Comparison of ENCODE assay signal across 8 cellular contexts in the genomic region with DNA sequence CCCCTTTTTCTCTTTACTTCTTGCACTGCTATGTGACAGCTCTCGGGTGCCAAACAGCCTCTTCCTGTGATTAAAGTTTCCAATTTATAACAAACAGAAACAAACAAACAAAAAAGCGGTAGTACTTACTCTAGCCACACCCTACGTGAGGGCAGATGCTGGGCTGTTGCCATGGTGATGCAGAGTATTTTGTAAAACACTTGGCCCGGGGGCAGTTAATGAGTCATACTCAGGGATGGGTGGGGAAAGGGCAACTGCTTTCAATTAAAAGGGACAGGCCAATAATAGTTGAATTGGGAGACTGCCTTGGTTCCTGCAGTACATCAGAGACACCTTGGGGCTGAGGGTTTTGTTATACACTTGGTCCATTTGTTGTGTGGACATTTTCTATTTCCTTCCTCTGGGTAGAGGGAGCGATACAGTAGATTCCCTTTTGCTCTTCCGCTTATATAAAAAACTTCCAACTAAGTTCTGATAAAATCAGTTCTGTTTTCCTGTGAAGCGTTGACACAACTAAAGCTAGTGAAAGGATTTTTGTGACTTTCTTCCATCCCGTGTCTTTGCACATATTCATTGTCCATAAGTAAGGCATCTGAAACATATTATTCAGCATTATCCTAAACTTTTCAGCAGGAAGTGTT. TPM values are rescaled to one million over a fixed set of nuclear protein-coding genes. Genes with fewer than 3 reads are reported as not detected.
DNase-seq lines count a peak whose midpoint lies in the region; ATAC-seq and TF ChIP-seq lines count a peak whose summit lies in the region.

No MANE protein-coding gene starts in this region.

- DNase-seq in SIG-M5 treated with dmso at 0.1 percent for 504 hours (lab: John Stamatoyannopoulos, UW; ENCODE audit: unreplicated experiment) (peak; percentile 99), glutamatergic neuron (peak; percentile 33), renal cortical epithelial cell (ENCODE audit: low read depth) (peak; percentile 99), aorta (peak; percentile 90 to 93), GM19238 (ENCODE audit: insufficient read length, low spot score) (no peak)
- peak; percentile 94 for DNase-seq in activated effector memory CD4-positive, alpha-beta T cell treated with anti-CD3 and anti-CD28 coated beads, Interleukin-2, amount 50 U/mL, for 16 hours

- H3K27me3 ChIP-seq in BLaER1 (no peaks in the 10 kb centered on the region), aorta (ENCODE audit: control insufficient read depth in 1 of 2, insufficient read depth in 2 of 2, low read length in 1 of 2) (no peaks in the 10 kb centered on the region)

- no peaks in the 10 kb centered on the region for H3K36me3 ChIP-seq in BLaER1
- no peaks in the 10 kb centered on the region for H3K36me3 ChIP-seq in aorta (ENCODE audit: control insufficient read depth in 1 of 2, insufficient read depth in 2 of 2, low read length in 1 of 2)

- no peak overlapping the region for H3K4me3 Mint-ChIP-seq in glutamatergic neuron (ENCODE audit: unreplicated experiment)

- peaks cover 7% of the 10 kb centered on the region; the same call in 1 of the 2 replicates for H3K4me1 ChIP-seq in BLaER1
- peaks cover 2 to 5% of the 10 kb centered on the region in 2 donors for H3K4me1 ChIP-seq in aorta (ENCODE audit: control insufficient read depth in 1 of 2, insufficient read depth in 2 of 2, low read length in 2 of 2)

- peaks cover 2% of the 10 kb centered on the region for H3K27me3 Mint-ChIP-seq in glutamatergic neuron (ENCODE audit: unreplicated experiment)

- H3K36me3 Mint-ChIP-seq in glutamatergic neuron (ENCODE audit: unreplicated experiment) = no peaks in the 10 kb centered on the region

- H3K4me1 Mint-ChIP-seq in glutamatergic neuron (ENCODE audit: low read depth, unreplicated experiment) = peaks cover 9% of the 10 kb centered on the region

- H3K4me2 ChIP-seq in BLaER1 = peak overlapping the region; percentile 21; the same call in 1 of the 2 replicates

- H3K4me3 ChIP-seq in BLaER1 (no peak overlapping the region), aorta (ENCODE audit: low read length in 2 of 2) (no peak overlapping the region)

- no peaks in the 10 kb centered on the region for H4K20me1 ChIP-seq in BLaER1

- 40 to 42% methylated on average over 8 of the region's 8 CpGs for WGBS in aorta, 2 donors

- H3K9ac ChIP-seq in BLaER1 = no peak overlapping the region

- H3K9me3 Mint-ChIP-seq in glutamatergic neuron (ENCODE audit: unreplicated experiment) = no peaks in the 10 kb centered on the region

- intact Hi-C loops in aorta (cut with DNase I) = no loop called here

- H3K27ac Mint-ChIP-seq in glutamatergic neuron (ENCODE audit: unreplicated experiment) = no peak overlapping the region

- ATAC-seq in HG03520 (IDR thresholded peaks at IDR 0.05; ENCODE audit: unreplicated experiment) (peak; percentile 61), aorta (ENCODE audit: low FRiP score) (peak; percentile 93)

- no peak for TF ChIP-seq CTCF in glutamatergic neuron (IDR thresholded peaks at IDR 0.05; ENCODE audit: partially characterized antibody, unreplicated experiment)

- no peaks in the 10 kb centered on the region for H3K9me3 ChIP-seq in BLaER1
- H3K9me3 ChIP-seq in aorta (ENCODE audit: control insufficient read depth, low read length) = no peaks in the 10 kb centered on the region

- H3K27ac ChIP-seq in BLaER1 (no peak overlapping the region), aorta (ENCODE audit: low read depth in 1 of 2, low read length in 2 of 2) (peak overlapping the region in 1 of 2 donors; percentile 57)

RNA-seq across cellular contexts. Expression of gene THEM4, which starts 36.5 kb away (rescaled TPM):
- total RNA-seq in glutamatergic neuron (ENCODE audit: unreplicated experiment) (15.5 TPM), renal cortical epithelial cell (9.9 and 19.8 TPM in 2 replicates), aorta (10 to 100 TPM; 11.8 to 17.5 TPM)
- 10 to 100 TPM in 1 of 2 donors, 1 to 10 TPM in 1; 3.8 to 12.3 TPM for polyA plus RNA-seq in aorta

RNA-seq across cellular contexts. Expression of gene S100A10, which starts 47.8 kb away (rescaled TPM):
- 245 TPM for total RNA-seq in glutamatergic neuron (ENCODE audit: unreplicated experiment)
- 221 and 239 TPM in 2 replicates for total RNA-seq in renal cortical epithelial cell
- total RNA-seq in aorta = 100 to 1,000 TPM; 188 to 386 TPM
- 100 to 1,000 TPM; 244 to 417 TPM for polyA plus RNA-seq in aorta
